8 cellular contexts compared by ENCODE assay signal in the genomic region with DNA sequence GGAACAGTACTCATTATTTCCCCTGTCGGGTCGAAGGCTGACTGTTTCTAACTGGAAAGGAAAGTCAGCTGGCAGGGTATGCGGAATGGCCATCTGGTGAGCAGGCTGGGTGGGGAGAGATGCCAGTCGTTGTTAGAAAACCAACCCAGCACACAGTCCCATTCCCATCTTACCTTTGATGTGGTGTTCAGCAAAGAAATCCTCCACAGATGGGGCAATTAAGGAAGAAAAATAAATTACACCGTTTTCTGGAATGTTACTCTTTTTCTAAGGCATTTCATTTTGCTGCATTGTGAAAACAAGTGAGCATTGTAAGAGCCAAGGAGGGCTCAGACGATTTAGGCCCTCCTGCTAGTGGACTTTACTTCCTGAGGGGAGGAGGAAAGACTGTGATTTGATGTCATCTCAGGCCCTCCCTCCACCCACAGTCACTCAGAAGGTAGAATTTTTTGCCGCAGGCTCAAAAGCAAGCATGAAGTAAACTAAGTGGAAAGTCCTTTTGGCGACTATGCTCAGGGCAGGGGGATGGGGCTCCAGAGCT. TPM values are rescaled to one million over a fixed set of nuclear protein-coding genes. Genes with fewer than 3 reads are reported as not detected.
DNase-seq lines count a peak whose midpoint lies in the region; ATAC-seq and TF ChIP-seq lines count a peak whose summit lies in the region.

Gene SLC16A4, minus strand, starts transcription at position 335 of the 541 bp plus-strand sequence. CDS start 1,703 bp downstream, outside the sequence.

- H3K4me2 ChIP-seq in neural progenitor cell = peak within 1 kb of the TSS; percentile 1

- H3K27ac Mint-ChIP-seq in neural progenitor cell = peak within 1 kb of the TSS; percentile 80
- no peak within 1 kb of the TSS for H3K27ac Mint-ChIP-seq in activated naive CD8-positive, alpha-beta T cell treated with anti-CD3 and anti-CD28 coated beads, Interleukin-2, amount 50 U/mL, for 24 hours
- no peak within 1 kb of the TSS for H3K27ac Mint-ChIP-seq in activated T-helper 2 cell treated with anti-CD3 and anti-CD28 coated beads, Interferon-gamma antibody, Interleukin-2, Interleukin-4, amounts not matched to agents 10 μg/mL and 5 μg/mL and 100 μg/mL, durations not matched to agents 14 hours and 24 hours and 36 hours

- peaks cover 9% of the 10 kb centered on the region for H3K36me3 Mint-ChIP-seq in neural progenitor cell
- peaks cover 10% of the 10 kb centered on the region for H3K36me3 Mint-ChIP-seq in activated naive CD8-positive, alpha-beta T cell treated with anti-CD3 and anti-CD28 coated beads, Interleukin-2, amount 50 U/mL, for 24 hours (ENCODE audit: low read depth)
- H3K36me3 Mint-ChIP-seq in activated T-helper 2 cell treated with anti-CD3 and anti-CD28 coated beads, Interferon-gamma antibody, Interleukin-2, Interleukin-4, amounts not matched to agents 10 μg/mL and 5 μg/mL and 100 μg/mL, durations not matched to agents 14 hours and 24 hours and 36 hours (ENCODE audit: low read depth) = peaks cover 25% of the 10 kb centered on the region

- H3K4me3 ChIP-seq in AG09309 (ENCODE audit: control insufficient read depth, low read depth, low read length) (peak within 1 kb of the TSS; percentile 43), Peyer's patch (peak within 1 kb of the TSS in 2 of 4 donors; percentile 35 to 43), neural progenitor cell (no peak within 1 kb of the TSS)

- TF ChIP-seq POLR2A in Peyer's patch (IDR thresholded peaks at IDR 0.05) = no peak

- no peaks in the 10 kb centered on the region for H3F3A ChIP-seq in neural progenitor cell (ENCODE audit: low read depth)

- no peak for ATAC-seq in HG03571 (IDR thresholded peaks at IDR 0.05; ENCODE audit: unreplicated experiment)
- ATAC-seq in activated naive CD8-positive, alpha-beta T cell treated with anti-CD3 and anti-CD28 coated beads, Interleukin-2, amount 50 U/mL, for 24 hours = no peak

- intact Hi-C loops in activated T-helper 2 cell treated with anti-CD3 and anti-CD28 coated beads, Interferon-gamma antibody, Interleukin-2, Interleukin-4, amounts not matched to agents 10 μg/mL and 5 μg/mL and 100 μg/mL, durations not matched to agents 14 hours and 24 hours and 36 hours (cut with micrococcal nuclease) = no loop called here

- H3K27me3 ChIP-seq in Peyer's patch (no peaks in the 10 kb centered on the region), neural progenitor cell (no peaks in the 10 kb centered on the region)

- H3K79me2 ChIP-seq in neural progenitor cell (ENCODE audit: low read depth) = no peaks in the 10 kb centered on the region

- no peak within 1 kb of the TSS for H3K4me3 Mint-ChIP-seq in neural progenitor cell
- H3K4me3 Mint-ChIP-seq in activated naive CD8-positive, alpha-beta T cell treated with anti-CD3 and anti-CD28 coated beads, Interleukin-2, amount 50 U/mL, for 24 hours = no peak within 1 kb of the TSS
- H3K4me3 Mint-ChIP-seq in activated T-helper 2 cell treated with anti-CD3 and anti-CD28 coated beads, Interferon-gamma antibody, Interleukin-2, Interleukin-4, amounts not matched to agents 10 μg/mL and 5 μg/mL and 100 μg/mL, durations not matched to agents 14 hours and 24 hours and 36 hours (ENCODE audit: low read depth) = no peak within 1 kb of the TSS

- no peak within 1 kb of the TSS for H2AFZ ChIP-seq in neural progenitor cell (replicated peaks)

- H3K4me1 Mint-ChIP-seq in neural progenitor cell = peaks cover 10% of the 10 kb centered on the region
- H3K4me1 Mint-ChIP-seq in activated naive CD8-positive, alpha-beta T cell treated with anti-CD3 and anti-CD28 coated beads, Interleukin-2, amount 50 U/mL, for 24 hours = peaks cover 2% of the 10 kb centered on the region
- peaks cover 6% of the 10 kb centered on the region for H3K4me1 Mint-ChIP-seq in activated T-helper 2 cell treated with anti-CD3 and anti-CD28 coated beads, Interferon-gamma antibody, Interleukin-2, Interleukin-4, amounts not matched to agents 10 μg/mL and 5 μg/mL and 100 μg/mL, durations not matched to agents 14 hours and 24 hours and 36 hours (ENCODE audit: low read depth)

- no peaks in the 10 kb centered on the region for H4K20me1 ChIP-seq in neural progenitor cell (ENCODE audit: low read depth)

- peaks cover 0 to 17% (median 0%) of the 10 kb centered on the region in 3 donors for H3K36me3 ChIP-seq in Peyer's patch
- H3K36me3 ChIP-seq in neural progenitor cell = no peaks in the 10 kb centered on the region

- H3K9ac ChIP-seq in neural progenitor cell = no peak within 1 kb of the TSS

- no peak for DNase-seq in AG09309 (ENCODE audit: low read depth)
- no peak for DNase-seq in Peyer's patch
- peak; percentile 91 for DNase-seq in fibroblast of gingiva (ENCODE audit: low read depth)
- DNase-seq in neural progenitor cell (ENCODE audit: low spot score) = peak; percentile 25
- no peak for DNase-seq in SHP77 (lab: John Stamatoyannopoulos, UW)
- no peak for DNase-seq in activated naive CD8-positive, alpha-beta T cell treated with anti-CD3 and anti-CD28 coated beads, Interleukin-2, amount 50 U/mL, for 24 hours
- DNase-seq in activated T-helper 2 cell treated with anti-CD3 and anti-CD28 coated beads, Interferon-gamma antibody, Interleukin-2, Interleukin-4, amounts not matched to agents 10 μg/mL and 5 μg/mL and 100 μg/mL, durations not matched to agents 14 hours and 24 hours and 36 hours (ENCODE audit: low spot score) = no peak

- H3K9me3 ChIP-seq in Peyer's patch = no peaks in the 10 kb centered on the region
- no peaks in the 10 kb centered on the region for H3K9me3 ChIP-seq in neural progenitor cell (ENCODE audit: low read depth)

- TF ChIP-seq CTCF in AG09309 (IDR thresholded peaks at IDR 0.05; ENCODE audit: control insufficient read depth, insufficient read depth, low read depth, low read length, missing control alignments) (no peak), Peyer's patch (IDR thresholded peaks at IDR 0.05) (no peak), neural progenitor cell (IDR thresholded peaks at IDR 0.05) (no peak)

- H3K27me3 Mint-ChIP-seq in neural progenitor cell (ENCODE audit: insufficient read depth, low read depth) = peaks cover 3% of the 10 kb centered on the region
- no peaks in the 10 kb centered on the region for H3K27me3 Mint-ChIP-seq in activated naive CD8-positive, alpha-beta T cell treated with anti-CD3 and anti-CD28 coated beads, Interleukin-2, amount 50 U/mL, for 24 hours
- H3K27me3 Mint-ChIP-seq in activated T-helper 2 cell treated with anti-CD3 and anti-CD28 coated beads, Interferon-gamma antibody, Interleukin-2, Interleukin-4, amounts not matched to agents 10 μg/mL and 5 μg/mL and 100 μg/mL, durations not matched to agents 14 hours and 24 hours and 36 hours (ENCODE audit: low read depth) = no peaks in the 10 kb centered on the region

- H3K9me3 Mint-ChIP-seq in neural progenitor cell = no peaks in the 10 kb centered on the region
- H3K9me3 Mint-ChIP-seq in activated naive CD8-positive, alpha-beta T cell treated with anti-CD3 and anti-CD28 coated beads, Interleukin-2, amount 50 U/mL, for 24 hours = no peaks in the 10 kb centered on the region
- H3K9me3 Mint-ChIP-seq in activated T-helper 2 cell treated with anti-CD3 and anti-CD28 coated beads, Interferon-gamma antibody, Interleukin-2, Interleukin-4, amounts not matched to agents 10 μg/mL and 5 μg/mL and 100 μg/mL, durations not matched to agents 14 hours and 24 hours and 36 hours = no peaks in the 10 kb centered on the region

- peak within 1 kb of the TSS in 3 of 4 donors; percentile 14 to 70 (median 64) for H3K27ac ChIP-seq in Peyer's patch
- no peak within 1 kb of the TSS for H3K27ac ChIP-seq in neural progenitor cell

- H3K4me1 ChIP-seq in Peyer's patch (peaks cover 0 to 16% (median 0%) of the 10 kb centered on the region in 4 donors), neural progenitor cell (peaks cover 12% of the 10 kb centered on the region)

RNA-seq across cellular contexts. Expression of gene SLC16A4, which starts in this region (rescaled TPM):
- total RNA-seq in Peyer's patch = 10 to 100 TPM; 10.1 to 26.1 (median 13.0) TPM
- 0.28 and 0.56 TPM in 2 replicates for total RNA-seq in neural progenitor cell (ENCODE audit: low replicate concordance)
- total RNA-seq in activated T-helper 2 cell treated with anti-CD3 and anti-CD28 coated beads, Interferon-gamma antibody, Interleukin-2, Interleukin-4, amounts not matched to agents 10 μg/mL and 5 μg/mL and 100 μg/mL, durations not matched to agents 14 hours and 24 hours and 36 hours = 0.23 and 0.73 TPM in 2 replicates

Comparison
In these comparisons a context has a peak if more than half of its experiments do, and no peak if none do; other contexts are left out.
1. Peak in DNase-seq and H3K4me2 ChIP-seq in neural progenitor cell; RNA of the gene not detected or under 1 TPM.